ENCODE assay signal across 18 cellular contexts in the genomic region with DNA sequence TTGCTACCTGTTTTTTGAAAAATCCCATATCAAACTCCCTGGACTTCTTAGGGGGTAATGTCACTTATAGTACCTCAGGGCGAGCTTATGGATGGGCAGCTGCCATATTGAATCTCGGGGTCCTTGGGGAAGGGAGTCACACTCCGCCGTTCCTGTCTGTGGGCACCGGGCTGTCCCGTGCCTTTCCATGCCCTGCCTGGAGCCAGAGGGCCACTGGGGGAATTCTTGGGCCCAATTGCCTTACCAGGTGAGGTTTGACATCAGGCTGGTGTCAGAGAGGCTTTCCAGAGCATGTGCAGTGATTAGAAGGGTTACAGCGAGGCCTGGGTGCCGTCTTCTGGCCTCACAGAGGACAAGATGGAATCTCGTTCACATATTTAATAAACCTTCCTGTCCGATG. TPM values are rescaled to one million over a fixed set of nuclear protein-coding genes. Genes with fewer than 3 reads are reported as not detected.
DNase-seq lines count a peak whose midpoint lies in the region; ATAC-seq and TF ChIP-seq lines count a peak whose summit lies in the region.
"Had no signal": no experiment of that assay in that cellular context is flagged by ENCODE, and none has a peak within 500 bp of the region (broad histone marks: within the 10 kb centered on the region; RNA-seq: fewer than 3 reads in every experiment).

No MANE protein-coding gene starts in this region.

- H3K27ac ChIP-seq in endodermal cell (ENCODE audit: low read depth, low read length), result no peak overlapping the region
- H3K27ac ChIP-seq: HL-60 had no signal

- H3K36me3 Mint-ChIP-seq in activated naive CD8-positive, alpha-beta T cell treated with anti-CD3 and anti-CD28 coated beads, Interleukin-2, amount 10 ng/mL, durations not matched to agents 7 days and 5 days, result no peaks in the 10 kb centered on the region
- peaks cover 5% of the 10 kb centered on the region for H3K36me3 Mint-ChIP-seq in activated naive CD8-positive, alpha-beta T cell treated with anti-CD3 and anti-CD28 coated beads, Interleukin-2, amount 50 U/mL, for 24 hours (ENCODE audit: low read depth)
- H3K36me3 Mint-ChIP-seq in CD14-positive monocyte, result peaks cover 90 to 100% of the 10 kb centered on the region in 2 donors
- H3K36me3 Mint-ChIP-seq in brain, result peaks cover 23% of the 10 kb centered on the region
- H3K36me3 Mint-ChIP-seq in endodermal cell (ENCODE audit: low read depth), result peaks cover 24% of the 10 kb centered on the region
- H3K36me3 Mint-ChIP-seq in WTC11, result peaks cover 15% of the 10 kb centered on the region; the same call in 1 of the 2 replicates

- 93 to 98% methylated on average over 8 to 10 of the region's 10 CpGs for WGBS in endodermal cell (ENCODE audit: insufficient coverage in 1 of 2, insufficient read length in 1 of 2), 2 experiments

- H3K4me1 Mint-ChIP-seq in activated naive CD8-positive, alpha-beta T cell treated with anti-CD3 and anti-CD28 coated beads, Interleukin-2, amount 10 ng/mL, durations not matched to agents 7 days and 5 days, result no peaks in the 10 kb centered on the region
- H3K4me1 Mint-ChIP-seq in activated naive CD8-positive, alpha-beta T cell treated with anti-CD3 and anti-CD28 coated beads, Interleukin-2, amount 50 U/mL, for 24 hours, result no peaks in the 10 kb centered on the region
- H3K4me1 Mint-ChIP-seq in CD14-positive monocyte, result no peaks in the 10 kb centered on the region
- peaks cover 21% of the 10 kb centered on the region for H3K4me1 Mint-ChIP-seq in brain
- no peaks in the 10 kb centered on the region for H3K4me1 Mint-ChIP-seq in endodermal cell
- no peaks in the 10 kb centered on the region for H3K4me1 Mint-ChIP-seq in WTC11

- no peaks in the 10 kb centered on the region for H3K27me3 Mint-ChIP-seq in activated naive CD8-positive, alpha-beta T cell treated with anti-CD3 and anti-CD28 coated beads, Interleukin-2, amount 10 ng/mL, durations not matched to agents 7 days and 5 days
- H3K27me3 Mint-ChIP-seq in activated naive CD8-positive, alpha-beta T cell treated with anti-CD3 and anti-CD28 coated beads, Interleukin-2, amount 50 U/mL, for 24 hours, result no peaks in the 10 kb centered on the region
- peaks cover 0 to 2% (median 0%) of the 10 kb centered on the region in 3 donors for H3K27me3 Mint-ChIP-seq in CD14-positive monocyte (ENCODE audit: low read depth in 3 of 3)
- H3K27me3 Mint-ChIP-seq in brain, result peaks cover 4% of the 10 kb centered on the region
- H3K27me3 Mint-ChIP-seq in endodermal cell (ENCODE audit: insufficient read depth), result no peaks in the 10 kb centered on the region
- H3K27me3 Mint-ChIP-seq in WTC11 (ENCODE audit: low read depth), result no peaks in the 10 kb centered on the region
- H3K27me3 Mint-ChIP-seq: CD4-positive, alpha-beta T cell had no signal

- POLR2A ChIA-PET in activated naive CD8-positive, alpha-beta T cell treated with anti-CD3 and anti-CD28 coated beads, Interleukin-2, amount 10 ng/mL, durations not matched to agents 7 days and 5 days (lab: Charles Lee), result no interaction called here
- POLR2A ChIA-PET in WTC11 (lab: Charles Lee), result no interaction called here

- CTCF ChIA-PET in WTC11 (lab: Charles Lee), result interaction anchor here (7.5 kb wide), 1 partner anchor 16 kb away, joined by 140 read pairs; no protein-coding TSS in a partner anchor

- no peak overlapping the region for H3K9ac ChIP-seq in endodermal cell (ENCODE audit: extremely low read depth, low read length, poor library complexity, severe bottlenecking)

- peaks cover 19% of the 10 kb centered on the region for H3K36me3 ChIP-seq in endodermal cell (ENCODE audit: control insufficient read depth, insufficient read depth, low read length)
- H3K36me3 ChIP-seq: BE2C had no signal

- H3K4me3 Mint-ChIP-seq in activated naive CD8-positive, alpha-beta T cell treated with anti-CD3 and anti-CD28 coated beads, Interleukin-2, amount 10 ng/mL, durations not matched to agents 7 days and 5 days, result no peak overlapping the region
- no peak overlapping the region for H3K4me3 Mint-ChIP-seq in activated naive CD8-positive, alpha-beta T cell treated with anti-CD3 and anti-CD28 coated beads, Interleukin-2, amount 50 U/mL, for 24 hours
- H3K4me3 Mint-ChIP-seq in CD14-positive monocyte, result no peak overlapping the region
- no peak overlapping the region for H3K4me3 Mint-ChIP-seq in brain
- no peak overlapping the region for H3K4me3 Mint-ChIP-seq in endodermal cell
- no peak overlapping the region for H3K4me3 Mint-ChIP-seq in WTC11
- H3K4me3 Mint-ChIP-seq: CD4-positive, alpha-beta T cell; GM23338 had no signal

- no peaks in the 10 kb centered on the region for H3K27me3 ChIP-seq in endodermal cell (ENCODE audit: control insufficient read depth, insufficient read depth, low read length, poor library complexity, severe bottlenecking)
- H3K27me3 ChIP-seq: BE2C had no signal

- H3K9me3 ChIP-seq in endodermal cell (ENCODE audit: control insufficient read depth, low read length), result no peaks in the 10 kb centered on the region
- H3K9me3 ChIP-seq: BE2C, Caco-2 had no signal

- no peaks in the 10 kb centered on the region for H3K4me1 ChIP-seq in endodermal cell (ENCODE audit: control insufficient read depth, insufficient read depth, low read length)
- H3K4me1 ChIP-seq: BE2C, Caco-2 had no signal

- intact Hi-C loops in CD14-positive monocyte (cut with micrococcal nuclease) (no loop called here), posterior vena cava (cut with DNase I) (no loop called here)

- DNase-seq in activated naive CD8-positive, alpha-beta T cell treated with anti-CD3 and anti-CD28 coated beads, Interleukin-2, amount 10 ng/mL, durations not matched to agents 7 days and 5 days, result peak; percentile 3
- no peak for DNase-seq in activated naive CD8-positive, alpha-beta T cell treated with anti-CD3 and anti-CD28 coated beads, Interleukin-2, amount 50 U/mL, for 24 hours
- DNase-seq in CD14-positive monocyte (ENCODE audit: low spot score) (no peak), posterior vena cava (ENCODE audit: low spot score) (peak; percentile 60), endodermal cell (no peak), WTC11 (ENCODE audit: low spot score) (no peak), NCI-H526 treated with DMSO at 0.1 percent for 48 hours (lab: John Stamatoyannopoulos, UW) (no peak)
- DNase-seq: ACHN; BE2C; Caco-2; CD4-positive, alpha-beta T cell; DMS153; DMS79; GDM1; HCEC 1CT had no signal

- TF ChIP-seq CTCF in CD14-positive monocyte (IDR thresholded peaks at IDR 0.05), result no peak
- TF ChIP-seq CTCF in brain (conservative IDR thresholded peaks at IDR 0.05), result no peak
- no peak for TF ChIP-seq CTCF in endodermal cell (conservative IDR thresholded peaks at IDR 0.05)
- TF ChIP-seq CTCF in WTC11 (IDR thresholded peaks at IDR 0.05), result no peak

- no peaks in the 10 kb centered on the region for H3K9me3 Mint-ChIP-seq in activated naive CD8-positive, alpha-beta T cell treated with anti-CD3 and anti-CD28 coated beads, Interleukin-2, amount 10 ng/mL, durations not matched to agents 7 days and 5 days
- no peaks in the 10 kb centered on the region for H3K9me3 Mint-ChIP-seq in activated naive CD8-positive, alpha-beta T cell treated with anti-CD3 and anti-CD28 coated beads, Interleukin-2, amount 50 U/mL, for 24 hours
- H3K9me3 Mint-ChIP-seq in CD14-positive monocyte (no peaks in the 10 kb centered on the region), brain (no peaks in the 10 kb centered on the region), endodermal cell (no peaks in the 10 kb centered on the region), WTC11 (no peaks in the 10 kb centered on the region)
- H3K9me3 Mint-ChIP-seq: CD4-positive, alpha-beta T cell; GM23338 had no signal

- no peak for ATAC-seq in activated naive CD8-positive, alpha-beta T cell treated with anti-CD3 and anti-CD28 coated beads, Interleukin-2, amount 10 ng/mL, durations not matched to agents 7 days and 5 days (ENCODE audit: low read depth)
- no peak for ATAC-seq in activated naive CD8-positive, alpha-beta T cell treated with anti-CD3 and anti-CD28 coated beads, Interleukin-2, amount 50 U/mL, for 24 hours
- no peak for ATAC-seq in WTC11
- ATAC-seq: GM23338 had no signal

- H3K27ac Mint-ChIP-seq in activated naive CD8-positive, alpha-beta T cell treated with anti-CD3 and anti-CD28 coated beads, Interleukin-2, amount 10 ng/mL, durations not matched to agents 7 days and 5 days, result no peak overlapping the region
- no peak overlapping the region for H3K27ac Mint-ChIP-seq in activated naive CD8-positive, alpha-beta T cell treated with anti-CD3 and anti-CD28 coated beads, Interleukin-2, amount 50 U/mL, for 24 hours
- H3K27ac Mint-ChIP-seq in CD14-positive monocyte (peak overlapping the region in 4 of 7 donors; percentile 8 to 54 (median 37)), brain (peak overlapping the region in 4 of 5 experiments; percentile 81 to 94 (median 93)), endodermal cell (no peak overlapping the region), WTC11 (no peak overlapping the region)
- H3K27ac Mint-ChIP-seq: CD4-positive, alpha-beta T cell; GM23338 had no signal

- no peak overlapping the region for H3K4me3 ChIP-seq in endodermal cell (ENCODE audit: low read length)
- H3K4me3 ChIP-seq: GM23338 had no signal

RNA-seq across cellular contexts. Expression of a gene that starts 28.8 kb away (rescaled TPM):
- 10 to 100 TPM; 22.8 to 27.1 TPM for total RNA-seq in activated naive CD8-positive, alpha-beta T cell treated with anti-CD3 and anti-CD28 coated beads, Interleukin-2, amount 10 ng/mL, durations not matched to agents 7 days and 5 days
- polyA plus RNA-seq in CD14-positive monocyte, result 10 to 100 TPM; 34.5 to 35.8 TPM
- 58.6 TPM for polyA plus RNA-seq in brain (ENCODE audit: insufficient read depth, low read depth, low replicate concordance)
- 100 to 1,000 TPM in 1 of 2 donors, 10 to 100 TPM in 1; 80.3 to 104 TPM for total RNA-seq in posterior vena cava
- total RNA-seq in endodermal cell, result 100 to 1,000 TPM in 1 of 2 donors, 10 to 100 TPM in 1; 77.9 to 116 TPM
- 41.5 TPM for polyA plus RNA-seq in endodermal cell (2013, experiment 1 of 2)
- polyA plus RNA-seq in endodermal cell (2013, experiment 2 of 2), result 39.1 TPM
- 135 to 147 TPM (median 136 TPM) in 3 replicates for total RNA-seq in WTC11 (2021)

RNA-seq across cellular contexts. Expression of a gene that starts 46.6 kb away (rescaled TPM):
- not detected for total RNA-seq in activated naive CD8-positive, alpha-beta T cell treated with anti-CD3 and anti-CD28 coated beads, Interleukin-2, amount 10 ng/mL, durations not matched to agents 7 days and 5 days
- polyA plus RNA-seq in CD14-positive monocyte (not detected), brain (ENCODE audit: insufficient read depth, low read depth, low replicate concordance) (0.19 TPM)
- total RNA-seq in posterior vena cava (not detected), endodermal cell (not detected), WTC11 (2021) (7.7 to 19.2 TPM (median 9.2 TPM) in 3 replicates)
- 0.43 TPM for polyA plus RNA-seq in endodermal cell (2013, experiment 1 of 2)
- 0.08 TPM for polyA plus RNA-seq in endodermal cell (2013, experiment 2 of 2)

Comparison
In these comparisons a context has a peak if more than half of its experiments do, and no peak if none do; other contexts are left out.
1. DNase-seq: peak in activated naive CD8-positive, alpha-beta T cell treated with anti-CD3 and anti-CD28 coated beads, Interleukin-2, amount 10 ng/mL, durations not matched to agents 7 days and 5 days (single experiment) and posterior vena cava (single experiment); none in activated naive CD8-positive, alpha-beta T cell treated with anti-CD3 and anti-CD28 coated beads, Interleukin-2, amount 50 U/mL, for 24 hours (single experiment), CD14-positive monocyte (single experiment), endodermal cell (single experiment), WTC11 (single experiment) and NCI-H526 treated with DMSO at 0.1 percent for 48 hours (single experiment).
2. H3K27ac Mint-ChIP-seq: peak in CD14-positive monocyte (4 of 7) and brain (4 of 5); none in activated naive CD8-positive, alpha-beta T cell treated with anti-CD3 and anti-CD28 coated beads, Interleukin-2, amount 10 ng/mL, durations not matched to agents 7 days and 5 days (single experiment), activated naive CD8-positive, alpha-beta T cell treated with anti-CD3 and anti-CD28 coated beads, Interleukin-2, amount 50 U/mL, for 24 hours (single experiment), endodermal cell (single experiment) and WTC11 (single experiment).